1 cellular context compared by ENCODE assay signal in the genomic region with DNA sequence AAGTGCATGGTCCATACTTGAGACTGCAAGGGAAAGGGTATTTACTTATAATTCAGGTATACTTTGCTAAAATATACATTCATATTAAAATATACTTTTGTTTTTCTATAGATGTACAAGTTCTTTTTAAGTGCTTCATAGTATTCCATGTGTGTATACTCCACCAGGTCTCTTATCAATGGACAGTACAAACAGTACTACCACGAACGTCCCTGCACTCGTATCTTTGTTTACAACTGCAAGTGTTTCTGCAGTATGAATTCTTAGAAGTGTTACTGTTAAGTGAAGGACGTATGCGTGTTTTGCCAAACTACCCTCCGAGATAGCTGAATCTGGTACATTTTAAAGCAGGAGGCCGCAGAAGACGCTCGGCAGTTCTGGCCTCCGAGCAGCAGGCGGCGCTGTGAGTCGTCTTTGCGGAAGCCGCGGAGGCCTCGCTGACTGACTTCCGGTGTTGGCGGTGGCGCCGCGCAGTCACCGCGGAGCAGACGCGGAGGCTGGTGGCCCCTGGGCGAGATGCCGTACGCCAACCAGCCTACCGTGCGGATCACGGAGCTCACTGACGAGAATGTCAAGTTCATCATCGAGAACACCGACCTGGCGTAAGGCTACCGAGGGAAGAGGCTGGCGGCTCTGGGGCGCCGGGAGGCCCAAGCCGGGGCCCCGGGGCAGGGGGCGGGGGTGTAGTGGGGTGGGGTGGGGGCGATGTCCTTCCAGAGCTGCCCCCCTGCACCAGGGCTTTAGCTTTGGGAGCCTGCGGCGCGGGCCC.
TF ChIP-seq lines count a peak whose summit lies in the region.

POLR2C (plus strand) TSS at position 471 of the 769 bp plus-strand sequence; CDS start at position 517, 46 bp downstream.

TF ChIP-seq in GM12878, 131 proteins besides CTCF, POLR2A, EP300 and RAD21 (continued from another document and continues in another):
- TF ChIP-seq CEBPZ (IDR thresholded peaks at IDR 0.05; ENCODE audit: low read depth, low read length) (no peak), MEF2B (IDR thresholded peaks at IDR 0.05; ENCODE audit: partially characterized antibody, poor library complexity, severe bottlenecking) (no peak), KAT2A (conservative IDR thresholded peaks at IDR 0.05; ENCODE audit: control insufficient read depth, low read depth, low read length) (no peak), ZBTB4 (CRISPR knock-in tag; IDR thresholded peaks at IDR 0.05) (no peak), SP1 (IDR thresholded peaks at IDR 0.05; ENCODE audit: low read depth, low read length) (no peak), CUX1 (IDR thresholded peaks at IDR 0.05; ENCODE audit: insufficient replicate concordance, low read depth, low read length) (no peak), ZBED1 (IDR thresholded peaks at IDR 0.05; ENCODE audit: borderline replicate concordance) (peak; percentile 56; the same call in 1 of the 2 replicates), IKZF1 (conservative IDR thresholded peaks at IDR 0.05) (peak; percentile 86), PKNOX1 (IDR thresholded peaks at IDR 0.05) (peak; percentile 42; the same call in 1 of the 2 replicates), POLR2AphosphoS2 (IDR thresholded peaks at IDR 0.05; ENCODE audit: low read depth, low read length) (peak; percentile 88; the same call in 1 of the 2 replicates), ATF3 (IDR thresholded peaks at IDR 0.05; ENCODE audit: borderline replicate concordance, extremely low read depth, low read depth, low read length) (no peak), LARP7 (IDR thresholded peaks at IDR 0.05) (peak; percentile 62; the same call in 1 of the 2 replicates), EED (IDR thresholded peaks at IDR 0.05; ENCODE audit: low read depth) (no peak), PAX8 (IDR thresholded peaks at IDR 0.05) (no peak), KDM1A (IDR thresholded peaks at IDR 0.05; ENCODE audit: borderline replicate concordance) (no peak), SIN3A (IDR thresholded peaks at IDR 0.05; ENCODE audit: low read depth, low read length) (0 out of 2 replicates have a peak, but pooled peaks have one; percentile 53), HCFC1 (IDR thresholded peaks at IDR 0.05; ENCODE audit: low read length) (peak; percentile 78), PML (IDR thresholded peaks at IDR 0.05; ENCODE audit: low read length) (peak; percentile 93; the same call in 1 of the 2 replicates), SMAD5 (IDR thresholded peaks at IDR 0.05; ENCODE audit: low read depth) (peak; percentile 86; the same call in 1 of the 2 replicates), MLLT1 (IDR thresholded peaks at IDR 0.05) (no peak), CHD1 (IDR thresholded peaks at IDR 0.05; ENCODE audit: low read depth, low read length) (no peak), HSF1 (IDR thresholded peaks at IDR 0.05; ENCODE audit: low read depth, low read length) (no peak), CBX3 (IDR thresholded peaks at IDR 0.05; ENCODE audit: borderline replicate concordance, low read depth) (no peak)
- TF ChIP-seq, protein P1, sequence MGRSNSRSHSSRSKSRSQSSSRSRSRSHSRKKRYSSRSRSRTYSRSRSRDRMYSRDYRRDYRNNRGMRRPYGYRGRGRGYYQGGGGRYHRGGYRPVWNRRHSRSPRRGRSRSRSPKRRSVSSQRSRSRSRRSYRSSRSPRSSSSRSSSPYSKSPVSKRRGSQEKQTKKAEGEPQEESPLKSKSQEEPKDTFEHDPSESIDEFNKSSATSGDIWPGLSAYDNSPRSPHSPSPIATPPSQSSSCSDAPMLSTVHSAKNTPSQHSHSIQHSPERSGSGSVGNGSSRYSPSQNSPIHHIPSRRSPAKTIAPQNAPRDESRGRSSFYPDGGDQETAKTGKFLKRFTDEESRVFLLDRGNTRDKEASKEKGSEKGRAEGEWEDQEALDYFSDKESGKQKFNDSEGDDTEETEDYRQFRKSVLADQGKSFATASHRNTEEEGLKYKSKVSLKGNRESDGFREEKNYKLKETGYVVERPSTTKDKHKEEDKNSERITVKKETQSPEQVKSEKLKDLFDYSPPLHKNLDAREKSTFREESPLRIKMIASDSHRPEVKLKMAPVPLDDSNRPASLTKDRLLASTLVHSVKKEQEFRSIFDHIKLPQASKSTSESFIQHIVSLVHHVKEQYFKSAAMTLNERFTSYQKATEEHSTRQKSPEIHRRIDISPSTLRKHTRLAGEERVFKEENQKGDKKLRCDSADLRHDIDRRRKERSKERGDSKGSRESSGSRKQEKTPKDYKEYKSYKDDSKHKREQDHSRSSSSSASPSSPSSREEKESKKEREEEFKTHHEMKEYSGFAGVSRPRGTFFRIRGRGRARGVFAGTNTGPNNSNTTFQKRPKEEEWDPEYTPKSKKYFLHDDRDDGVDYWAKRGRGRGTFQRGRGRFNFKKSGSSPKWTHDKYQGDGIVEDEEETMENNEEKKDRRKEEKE (IDR thresholded peaks at IDR 0.05) = no peak
- TF ChIP-seq, protein P2, sequence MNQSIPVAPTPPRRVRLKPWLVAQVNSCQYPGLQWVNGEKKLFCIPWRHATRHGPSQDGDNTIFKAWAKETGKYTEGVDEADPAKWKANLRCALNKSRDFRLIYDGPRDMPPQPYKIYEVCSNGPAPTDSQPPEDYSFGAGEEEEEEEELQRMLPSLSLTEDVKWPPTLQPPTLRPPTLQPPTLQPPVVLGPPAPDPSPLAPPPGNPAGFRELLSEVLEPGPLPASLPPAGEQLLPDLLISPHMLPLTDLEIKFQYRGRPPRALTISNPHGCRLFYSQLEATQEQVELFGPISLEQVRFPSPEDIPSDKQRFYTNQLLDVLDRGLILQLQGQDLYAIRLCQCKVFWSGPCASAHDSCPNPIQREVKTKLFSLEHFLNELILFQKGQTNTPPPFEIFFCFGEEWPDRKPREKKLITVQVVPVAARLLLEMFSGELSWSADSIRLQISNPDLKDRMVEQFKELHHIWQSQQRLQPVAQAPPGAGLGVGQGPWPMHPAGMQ (IDR thresholded peaks at IDR 0.05; ENCODE audit: borderline replicate concordance) = no peak
- TF ChIP-seq, protein P3, sequence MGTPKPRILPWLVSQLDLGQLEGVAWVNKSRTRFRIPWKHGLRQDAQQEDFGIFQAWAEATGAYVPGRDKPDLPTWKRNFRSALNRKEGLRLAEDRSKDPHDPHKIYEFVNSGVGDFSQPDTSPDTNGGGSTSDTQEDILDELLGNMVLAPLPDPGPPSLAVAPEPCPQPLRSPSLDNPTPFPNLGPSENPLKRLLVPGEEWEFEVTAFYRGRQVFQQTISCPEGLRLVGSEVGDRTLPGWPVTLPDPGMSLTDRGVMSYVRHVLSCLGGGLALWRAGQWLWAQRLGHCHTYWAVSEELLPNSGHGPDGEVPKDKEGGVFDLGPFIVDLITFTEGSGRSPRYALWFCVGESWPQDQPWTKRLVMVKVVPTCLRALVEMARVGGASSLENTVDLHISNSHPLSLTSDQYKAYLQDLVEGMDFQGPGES (IDR thresholded peaks at IDR 0.05) = no peak
